In genomic region chr12:3168775-3169221, GRCh38 we compare ENCODE assay signal across 10 cellular contexts.
DNase-seq lines count a peak whose midpoint lies in the region; ATAC-seq lines count a peak whose summit lies in the region.
"Had no signal": no experiment of that assay in that cellular context is flagged by ENCODE, and none has a peak within 500 bp of the region (broad histone marks: within the 10 kb centered on the region; RNA-seq: fewer than 3 reads in every experiment).

No MANE protein-coding gene starts in this region.

- H3K4me3 Mint-ChIP-seq in activated CD4-positive, alpha-beta memory T cell treated with anti-CD3 and anti-CD28 coated beads for 36 hours, result no peak overlapping the region
- no peak overlapping the region for H3K4me3 Mint-ChIP-seq in activated CD4-positive, alpha-beta memory T cell treated with anti-CD3 and anti-CD28 coated beads, Interleukin-2, amount 10 ng/mL, durations not matched to agents 7 days and 5 days

- peaks cover 6% of the 10 kb centered on the region for H3K4me1 Mint-ChIP-seq in activated CD4-positive, alpha-beta memory T cell treated with anti-CD3 and anti-CD28 coated beads for 36 hours (ENCODE audit: low read depth)
- no peaks in the 10 kb centered on the region for H3K4me1 Mint-ChIP-seq in activated CD4-positive, alpha-beta memory T cell treated with anti-CD3 and anti-CD28 coated beads, Interleukin-2, amount 10 ng/mL, durations not matched to agents 7 days and 5 days

- H3K36me3 Mint-ChIP-seq in activated CD4-positive, alpha-beta memory T cell treated with anti-CD3 and anti-CD28 coated beads for 36 hours, result no peaks in the 10 kb centered on the region
- no peaks in the 10 kb centered on the region for H3K36me3 Mint-ChIP-seq in activated CD4-positive, alpha-beta memory T cell treated with anti-CD3 and anti-CD28 coated beads, Interleukin-2, amount 10 ng/mL, durations not matched to agents 7 days and 5 days (ENCODE audit: low read depth)

- intact Hi-C loops in activated CD4-positive, alpha-beta memory T cell treated with anti-CD3 and anti-CD28 coated beads for 36 hours (cut with micrococcal nuclease), result no loop called here

- H3K27ac Mint-ChIP-seq in activated CD4-positive, alpha-beta memory T cell treated with anti-CD3 and anti-CD28 coated beads for 36 hours, result no peak overlapping the region
- H3K27ac Mint-ChIP-seq in activated CD4-positive, alpha-beta memory T cell treated with anti-CD3 and anti-CD28 coated beads, Interleukin-2, amount 10 ng/mL, durations not matched to agents 7 days and 5 days, result no peak overlapping the region

- no peak for ATAC-seq in GM21529 (IDR thresholded peaks at IDR 0.05; ENCODE audit: unreplicated experiment)
- ATAC-seq in GM19023 (IDR thresholded peaks at IDR 0.05; ENCODE audit: unreplicated experiment), result no peak

- CTCF ChIA-PET in activated CD4-positive, alpha-beta memory T cell treated with anti-CD3 and anti-CD28 coated beads for 36 hours (lab: Charles Lee), result interaction anchor here (0.6 to 2.4 kb wide), 4 partner anchors 34 to 258 kb away, joined by 4 to 8 read pairs (median 5); no protein-coding TSS in a partner anchor
- CTCF ChIA-PET in activated CD4-positive, alpha-beta memory T cell treated with anti-CD3 and anti-CD28 coated beads, Interleukin-2, amount 10 ng/mL, durations not matched to agents 7 days and 5 days (lab: Charles Lee), result no interaction called here

- POLR2A ChIA-PET in activated CD4-positive, alpha-beta memory T cell treated with anti-CD3 and anti-CD28 coated beads for 36 hours (lab: Charles Lee), result no interaction called here
- POLR2A ChIA-PET in activated CD4-positive, alpha-beta memory T cell treated with anti-CD3 and anti-CD28 coated beads, Interleukin-2, amount 10 ng/mL, durations not matched to agents 7 days and 5 days (lab: Charles Lee), result no interaction called here

- H3K9me3 Mint-ChIP-seq in activated CD4-positive, alpha-beta memory T cell treated with anti-CD3 and anti-CD28 coated beads for 36 hours, result no peaks in the 10 kb centered on the region
- H3K9me3 Mint-ChIP-seq in activated CD4-positive, alpha-beta memory T cell treated with anti-CD3 and anti-CD28 coated beads, Interleukin-2, amount 10 ng/mL, durations not matched to agents 7 days and 5 days, result no peaks in the 10 kb centered on the region

- peaks cover 15% of the 10 kb centered on the region for H3K27me3 Mint-ChIP-seq in activated CD4-positive, alpha-beta memory T cell treated with anti-CD3 and anti-CD28 coated beads for 36 hours
- peaks cover 11% of the 10 kb centered on the region for H3K27me3 Mint-ChIP-seq in activated CD4-positive, alpha-beta memory T cell treated with anti-CD3 and anti-CD28 coated beads, Interleukin-2, amount 10 ng/mL, durations not matched to agents 7 days and 5 days

- peak; percentile 84 for DNase-seq in activated CD4-positive, alpha-beta memory T cell treated with anti-CD3 and anti-CD28 coated beads for 36 hours
- no peak for DNase-seq in activated CD4-positive, alpha-beta memory T cell treated with anti-CD3 and anti-CD28 coated beads, Interleukin-2, amount 10 ng/mL, durations not matched to agents 7 days and 5 days
- peak; percentile 94 for DNase-seq in T1000 (lab: John Stamatoyannopoulos, UW)
- DNase-seq in hepatic stellate cell (ENCODE audit: low spot score), result peak; percentile 60
- peak; percentile 15 to 62 for DNase-seq in stimulated activated CD8-positive, alpha-beta memory T cell treated with anti-CD3 and anti-CD28 coated beads, Interleukin-7, amount 100 ng/mL, for 48 hours (ENCODE audit: extremely low read depth in 1 of 2, low read depth in 1 of 2)
- no peak for DNase-seq in activated CD4-positive, alpha-beta T cell treated with anti-CD3 and anti-CD28 coated beads, Interleukin-2, amount 50 U/mL, for 1 hour
- DNase-seq: effector memory CD4-positive, alpha-beta T cell; NCI-H2107 had no signal

Comparison
In these comparisons a context has a peak if more than half of its experiments do, and no peak if none do; other contexts are left out.
1. DNase-seq: peak in activated CD4-positive, alpha-beta memory T cell treated with anti-CD3 and anti-CD28 coated beads for 36 hours (single experiment), T1000 (single experiment), hepatic stellate cell (single experiment) and stimulated activated CD8-positive, alpha-beta memory T cell treated with anti-CD3 and anti-CD28 coated beads, Interleukin-7, amount 100 ng/mL, for 48 hours (2 of 2); none in activated CD4-positive, alpha-beta memory T cell treated with anti-CD3 and anti-CD28 coated beads, Interleukin-2, amount 10 ng/mL, durations not matched to agents 7 days and 5 days (single experiment) and activated CD4-positive, alpha-beta T cell treated with anti-CD3 and anti-CD28 coated beads, Interleukin-2, amount 50 U/mL, for 1 hour (single experiment).